Comparison of ENCODE assay signal across 24 cellular contexts in the genomic region with DNA sequence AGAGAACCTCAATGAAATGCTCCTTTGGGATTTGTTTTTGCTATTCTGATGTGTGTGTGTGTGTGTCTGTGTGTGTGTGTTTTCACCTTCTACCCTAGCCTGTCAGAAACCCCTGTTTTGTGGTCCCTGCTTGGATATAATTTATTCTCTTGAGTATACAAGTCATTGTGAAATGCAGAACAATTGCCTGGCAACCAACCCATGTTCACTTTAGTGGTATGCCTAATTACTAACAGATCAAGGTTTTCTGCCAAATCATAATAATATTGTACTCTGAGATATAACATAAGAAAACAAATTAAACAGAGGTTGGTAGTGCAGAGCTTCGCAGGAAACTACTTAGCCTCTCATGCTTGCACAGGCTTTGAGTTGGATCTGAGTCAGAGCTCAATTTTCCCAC.
DNase-seq lines count a peak whose midpoint lies in the region; ATAC-seq and TF ChIP-seq lines count a peak whose summit lies in the region.
"Had no signal": no experiment of that assay in that cellular context is flagged by ENCODE, and none has a peak within 500 bp of the region (broad histone marks: within the 10 kb centered on the region; RNA-seq: fewer than 3 reads in every experiment).

No MANE protein-coding gene starts in this region.

- H3K4me3 ChIP-seq in adipocyte (ENCODE audit: low read length), result no peak overlapping the region
- no peak overlapping the region for H3K4me3 ChIP-seq in fibroblast of mammary gland (ENCODE audit: control insufficient read depth, low read depth, low read length)
- no peak overlapping the region for H3K4me3 ChIP-seq in skeletal muscle cell (ENCODE audit: low read depth, low read length)
- H3K4me3 ChIP-seq: A549, K562, MG63, Peyer's patch, SJSA1 had no signal

- H3K27me3 ChIP-seq in adipocyte (replicated peaks; ENCODE audit: control insufficient read depth, insufficient read depth, low read length), result no peaks in the 10 kb centered on the region
- H3K27me3 ChIP-seq: BE2C, MG63, Peyer's patch, SJSA1 had no signal

- no peak overlapping the region for H3K9ac ChIP-seq in adipocyte (ENCODE audit: low read length)

- no peak for ATAC-seq in GM19395 (IDR thresholded peaks at IDR 0.05; ENCODE audit: unreplicated experiment)
- ATAC-seq: A549, HepG2, K562 had no signal

- H3K9me3 ChIP-seq in adipocyte (ENCODE audit: control insufficient read depth, low read length), result no peaks in the 10 kb centered on the region
- H3K9me3 ChIP-seq: A549, BE2C, MG63, Peyer's patch, SJSA1 had no signal

- H3K36me3 ChIP-seq in adipocyte (ENCODE audit: control insufficient read depth, insufficient read depth, low read length, severe bottlenecking), result no peaks in the 10 kb centered on the region
- H3K36me3 ChIP-seq: BE2C, MG63, SJSA1 had no signal

- peak; percentile 37 for DNase-seq in NOMO-1 treated with DMSO at 0.1 percent for 48 hours (lab: John Stamatoyannopoulos, UW; ENCODE audit: unreplicated experiment)
- DNase-seq in NOMO-1 treated with dmso at 0.1 percent for 144 hours (lab: John Stamatoyannopoulos, UW; ENCODE audit: unreplicated experiment), result no peak
- peak; percentile 85 for DNase-seq in adipocyte (ENCODE audit: low read depth)
- DNase-seq in fibroblast of mammary gland (ENCODE audit: low read depth), result peak; percentile 68
- peak; percentile 70 for DNase-seq in skeletal muscle cell (ENCODE audit: low read depth)
- DNase-seq in superior temporal gyrus (ENCODE audit: extremely low spot score), result no peak
- DNase-seq in T-helper 2 cell, result no peak
- DNase-seq: BE2C; CD4-positive, CD25-positive, alpha-beta regulatory T cell; EL; GF-D8; H7; MG63; NCI-H1092; NCI-H146; NCI-H2029; NCI-H446 treated with DMSO at 0.1 percent for 48 hours; NCI-H526 treated with DMSO at 0.1 percent for 48 hours; Peyer's patch had no signal

- H3K4me1 ChIP-seq in adipocyte (ENCODE audit: control insufficient read depth, insufficient read depth, low read length), result peaks cover 13% of the 10 kb centered on the region
- H3K4me1 ChIP-seq: A549, SJSA1 had no signal

- no peak for TF ChIP-seq CTCF in fibroblast of mammary gland (conservative IDR thresholded peaks at IDR 0.05; ENCODE audit: control insufficient read depth, insufficient read depth, low read depth, low read length)

Comparison
In these comparisons a context has a peak if more than half of its experiments do, and no peak if none do; other contexts are left out.
1. DNase-seq: peak in NOMO-1 treated with DMSO at 0.1 percent for 48 hours (single experiment), adipocyte (single experiment), fibroblast of mammary gland (single experiment) and skeletal muscle cell (single experiment); none in NOMO-1 treated with dmso at 0.1 percent for 144 hours (single experiment), superior temporal gyrus (single experiment) and T-helper 2 cell (0 of 5).